ENCODE assay signal across 8 cellular contexts in genomic region chr4:114659386-114660008, GRCh38.
DNase-seq lines count a peak whose midpoint lies in the region; ATAC-seq and TF ChIP-seq lines count a peak whose summit lies in the region.

No MANE protein-coding gene starts in this region.

- no peak overlapping the region for H3K27ac ChIP-seq in foreskin keratinocyte
- H3K27ac ChIP-seq in ovary = no peak overlapping the region

- ATAC-seq in GM19351 (IDR thresholded peaks at IDR 0.05; ENCODE audit: unreplicated experiment) = peak; percentile 97
- ATAC-seq in HG03342 (IDR thresholded peaks at IDR 0.05; ENCODE audit: unreplicated experiment) = peak; percentile 89
- peak; percentile 97 for ATAC-seq in foreskin keratinocyte

- H3K4me1 ChIP-seq in foreskin keratinocyte = no peaks in the 10 kb centered on the region
- no peaks in the 10 kb centered on the region for H3K4me1 ChIP-seq in ovary (ENCODE audit: insufficient read depth)

- no peaks in the 10 kb centered on the region for H3K4me1 Mint-ChIP-seq in osteocyte (ENCODE audit: unreplicated experiment)

- no peak overlapping the region for H3K4me3 ChIP-seq in ovary

- WGBS in ovary, 3 donors = 0 to 3% (median 3%) methylated on average over 4 of the region's 4 CpGs

- H3K27me3 Mint-ChIP-seq in osteocyte (ENCODE audit: unreplicated experiment) = peaks cover 78% of the 10 kb centered on the region

- peak; percentile 88 for TF ChIP-seq CTCF in foreskin keratinocyte (conservative IDR thresholded peaks at IDR 0.05)
- TF ChIP-seq CTCF in osteocyte (IDR thresholded peaks at IDR 0.05) = peak; percentile 97
- peak in 1 of 3 donors; percentile 27 for TF ChIP-seq CTCF in ovary (IDR thresholded peaks at IDR 0.05)

- H3K36me3 Mint-ChIP-seq in osteocyte (ENCODE audit: unreplicated experiment) = no peaks in the 10 kb centered on the region

- H3K9me3 ChIP-seq in ovary = no peaks in the 10 kb centered on the region

- no peak overlapping the region for H3K4me3 Mint-ChIP-seq in osteocyte (ENCODE audit: unreplicated experiment)

- H3K9me3 Mint-ChIP-seq in osteocyte (ENCODE audit: unreplicated experiment) = no peaks in the 10 kb centered on the region

- H3K36me3 ChIP-seq in ovary = no peaks in the 10 kb centered on the region

- TF ChIP-seq EP300 in ovary (IDR thresholded peaks at IDR 0.05) = no peak

- no peak overlapping the region for H3K27ac Mint-ChIP-seq in osteocyte (ENCODE audit: unreplicated experiment)

- peak; percentile 44 for DNase-seq in DMS153 (lab: John Stamatoyannopoulos, UW)
- peak; percentile 66 for DNase-seq in NCI-H345 (lab: John Stamatoyannopoulos, UW)
- peak; percentile 0 for DNase-seq in activated T-cell treated with anti-CD3 and anti-CD28 coated beads for 4 hours
- DNase-seq in foreskin keratinocyte = peak; percentile 10 to 55
- DNase-seq in osteocyte (ENCODE audit: extremely low spot score, unreplicated experiment) = no peak
- DNase-seq in ovary = no peak

- no peak for TF ChIP-seq POLR2A in ovary (IDR thresholded peaks at IDR 0.05)

- intact Hi-C loops in ovary (cut with DNase I) = no loop called here

- H3K27me3 ChIP-seq in foreskin keratinocyte (peaks cover 3% of the 10 kb centered on the region), ovary (no peaks in the 10 kb centered on the region)

Comparison
In these comparisons a context has a peak if more than half of its experiments do, and no peak if none do; other contexts are left out.
1. DNase-seq: peak in DMS153 (single experiment), NCI-H345 (single experiment), activated T-cell treated with anti-CD3 and anti-CD28 coated beads for 4 hours (single experiment) and foreskin keratinocyte (2 of 2); none in osteocyte (single experiment) and ovary (0 of 5).
2. Peak in every context shown above with its lines, with median percentiles within 50 percentile points of each other: ATAC-seq.